Comparison of ENCODE assay signal across 23 cellular contexts in the genomic region with DNA sequence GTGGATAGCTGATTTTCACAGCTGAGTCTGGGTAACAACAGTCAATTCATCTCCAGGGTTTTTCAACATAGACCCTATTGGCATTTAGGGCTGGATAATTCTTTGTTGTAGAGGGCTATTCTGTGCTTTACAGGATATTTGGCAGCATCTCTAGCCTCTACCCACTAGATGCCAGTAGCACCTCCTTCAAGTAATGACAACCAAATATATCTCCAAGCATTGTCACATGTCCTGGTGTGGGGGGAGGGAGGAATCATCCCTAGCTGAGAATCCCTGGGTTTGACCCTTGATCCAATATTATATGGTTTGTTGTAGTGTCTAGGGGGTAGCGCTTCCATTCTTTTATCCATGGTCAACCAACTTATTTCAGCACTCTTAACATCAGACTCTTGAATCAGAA.
A peak's percentile ranks its signal among the peaks of the same experiment; 100 is the strongest.
DNase-seq lines count a peak whose midpoint lies in the region; ATAC-seq and TF ChIP-seq lines count a peak whose summit lies in the region.
"Had no signal": no experiment of that assay in that cellular context is flagged by ENCODE, and none has a peak within 500 bp of the region (broad histone marks: within the 10 kb centered on the region; RNA-seq: fewer than 3 reads in every experiment).

No MANE protein-coding gene starts in this region.

- no peaks in the 10 kb centered on the region for H3K79me2 ChIP-seq in PC-3 (ENCODE audit: low read length)

- ATAC-seq in PC-3 (no peak), foreskin keratinocyte (no peak), GM19397 (IDR thresholded peaks at IDR 0.05; ENCODE audit: unreplicated experiment) (no peak), GM18873 (IDR thresholded peaks at IDR 0.05; ENCODE audit: low FRiP score, unreplicated experiment) (no peak)
- no peak for ATAC-seq in stimulated activated naive CD8-positive, alpha-beta T cell treated with anti-CD3 and anti-CD28 coated beads, Interleukin-15, amount 100 ng/mL, for 72 hours
- ATAC-seq: body of pancreas had no signal

- H3K4me3 Mint-ChIP-seq in MCF 10A (ENCODE audit: unreplicated experiment), result no peak overlapping the region
- H3K4me3 Mint-ChIP-seq in stimulated activated naive CD8-positive, alpha-beta T cell treated with anti-CD3 and anti-CD28 coated beads, Interleukin-15, amount 100 ng/mL, for 72 hours, result no peak overlapping the region
- H3K4me3 Mint-ChIP-seq: CD14-positive monocyte; stimulated activated naive CD8-positive, alpha-beta T cell treated with anti-CD3 and anti-CD28 coated beads, Interleukin-15, Interleukin-2, amounts not matched to agents 100 ng/mL and 50 ng/mL, for 24 hours; type B pancreatic cell had no signal

- H3F3A ChIP-seq in PC-3 (ENCODE audit: low read length, unreplicated experiment), result no peaks in the 10 kb centered on the region

- H4K20me1 ChIP-seq in PC-3 (ENCODE audit: low read length), result no peaks in the 10 kb centered on the region

- TF ChIP-seq CTCF in MCF 10A (IDR thresholded peaks at IDR 0.05; ENCODE audit: unreplicated experiment) (peak; percentile 8), breast epithelium (IDR thresholded peaks at IDR 0.05) (no peak), PC-3 (conservative IDR thresholded peaks at IDR 0.05; ENCODE audit: low read depth, low read length) (peak; percentile 32), foreskin keratinocyte (conservative IDR thresholded peaks at IDR 0.05) (peak; percentile 24)

- peaks cover 3% of the 10 kb centered on the region for H3K27me3 Mint-ChIP-seq in MCF 10A (ENCODE audit: insufficient read depth, unreplicated experiment)
- H3K27me3 Mint-ChIP-seq in stimulated activated naive CD8-positive, alpha-beta T cell treated with anti-CD3 and anti-CD28 coated beads, Interleukin-15, amount 100 ng/mL, for 72 hours, result peaks cover 8% of the 10 kb centered on the region
- H3K27me3 Mint-ChIP-seq: stimulated activated naive CD8-positive, alpha-beta T cell treated with anti-CD3 and anti-CD28 coated beads, Interleukin-15, Interleukin-2, amounts not matched to agents 100 ng/mL and 50 ng/mL, for 24 hours had no signal

- no peaks in the 10 kb centered on the region for H3K4me1 ChIP-seq in breast epithelium
- no peaks in the 10 kb centered on the region for H3K4me1 ChIP-seq in PC-3 (ENCODE audit: insufficient read depth, low read length)
- no peaks in the 10 kb centered on the region for H3K4me1 ChIP-seq in foreskin keratinocyte
- H3K4me1 ChIP-seq: body of pancreas, colonic mucosa had no signal

- H3K9me3 Mint-ChIP-seq in MCF 10A (ENCODE audit: unreplicated experiment), result no peaks in the 10 kb centered on the region
- H3K9me3 Mint-ChIP-seq in stimulated activated naive CD8-positive, alpha-beta T cell treated with anti-CD3 and anti-CD28 coated beads, Interleukin-15, amount 100 ng/mL, for 72 hours, result no peaks in the 10 kb centered on the region
- H3K9me3 Mint-ChIP-seq: CD14-positive monocyte; stimulated activated naive CD8-positive, alpha-beta T cell treated with anti-CD3 and anti-CD28 coated beads, Interleukin-15, Interleukin-2, amounts not matched to agents 100 ng/mL and 50 ng/mL, for 24 hours; type B pancreatic cell had no signal

- no TSS peak for BruUV-seq in MCF 10A (replicated peaks; lab: Mats Ljungman, UMichigan)
- no TSS peak for BruUV-seq in PC-3 (replicated peaks; lab: Mats Ljungman, UMichigan)

- no peaks in the 10 kb centered on the region for H3K9me3 ChIP-seq in breast epithelium
- H3K9me3 ChIP-seq in PC-3 (ENCODE audit: low read length), result no peaks in the 10 kb centered on the region
- H3K9me3 ChIP-seq: body of pancreas, colonic mucosa, HAP-1 had no signal

- H3K9me2 ChIP-seq in PC-3 (replicated peaks; ENCODE audit: low read length), result no peaks in the 10 kb centered on the region

- intact Hi-C loops in MCF 10A (cut with micrococcal nuclease) (no loop called here), breast epithelium (cut with DNase I; ENCODE audit: low total_unique reads) (no loop called here), PC-3 (cut with micrococcal nuclease) (no loop called here)

- peaks cover 7% of the 10 kb centered on the region for H3K4me1 Mint-ChIP-seq in MCF 10A (ENCODE audit: insufficient read depth, unreplicated experiment)
- no peaks in the 10 kb centered on the region for H3K4me1 Mint-ChIP-seq in stimulated activated naive CD8-positive, alpha-beta T cell treated with anti-CD3 and anti-CD28 coated beads, Interleukin-15, amount 100 ng/mL, for 72 hours
- H3K4me1 Mint-ChIP-seq: CD14-positive monocyte had no signal

- CTCF ChIA-PET in MCF 10A (lab: Yijun Ruan, JAX), result interaction anchor here (1.1 to 2.3 kb wide), 2 partner anchors 11 to 31 kb away, joined by 5 to 7 read pairs; no protein-coding TSS in a partner anchor
- CTCF ChIA-PET in PC-3 (lab: Charles Lee), result no interaction called here

- no peak for DNase-seq in MCF 10A (ENCODE audit: unreplicated experiment)
- no peak for DNase-seq in breast epithelium (ENCODE audit: low spot score in 2 of 2)
- DNase-seq in PC-3, result peak; percentile 10
- DNase-seq in foreskin keratinocyte, result no peak
- DNase-seq in amygdala (lab: John Stamatoyannopoulos, UW), result no peak
- no peak for DNase-seq in stimulated activated naive CD8-positive, alpha-beta T cell treated with anti-CD3 and anti-CD28 coated beads, Interleukin-15, amount 100 ng/mL, for 72 hours
- DNase-seq: activated CD4-positive, alpha-beta T cell treated with anti-CD3 and anti-CD28 coated beads, Interleukin-2, amount 50 U/mL, for 48 hours; activated CD4-positive, CD25-positive, alpha-beta regulatory T cell; activated effector memory CD4-positive, alpha-beta T cell treated with anti-CD3 and anti-CD28 coated beads, Interleukin-2, amount 50 U/mL, for 16 hours; body of pancreas; colonic mucosa; occipital lobe; retina; RPMI8226; stimulated activated CD4-positive, alpha-beta T cell treated with anti-CD3 and anti-CD28 coated beads, Interleukin-12 subunit alpha, Interleukin-12 subunit beta, amount 100 ng/mL, for 4 hours; stimulated activated CD4-positive, alpha-beta T cell treated with anti-CD3 and anti-CD28 coated beads, Interleukin-4, amount 100 ng/mL, for 4 hours; T-helper 9 cell had no signal

- H3K36me3 Mint-ChIP-seq in MCF 10A (ENCODE audit: insufficient read depth, unreplicated experiment), result no peaks in the 10 kb centered on the region
- H3K36me3 Mint-ChIP-seq: CD14-positive monocyte, type B pancreatic cell had no signal

- TF ChIP-seq POLR2A in breast epithelium (IDR thresholded peaks at IDR 0.05), result no peak

- POLR2A ChIA-PET in MCF 10A (lab: Yijun Ruan, JAX), result no interaction called here
- POLR2A ChIA-PET in PC-3 (lab: Charles Lee; ENCODE audit: unreplicated experiment), result no interaction called here

- H3K27ac Mint-ChIP-seq in MCF 10A (ENCODE audit: low read depth, unreplicated experiment), result no peak overlapping the region
- no peak overlapping the region for H3K27ac Mint-ChIP-seq in stimulated activated naive CD8-positive, alpha-beta T cell treated with anti-CD3 and anti-CD28 coated beads, Interleukin-15, amount 100 ng/mL, for 72 hours
- H3K27ac Mint-ChIP-seq: stimulated activated naive CD8-positive, alpha-beta T cell treated with anti-CD3 and anti-CD28 coated beads, Interleukin-15, Interleukin-2, amounts not matched to agents 100 ng/mL and 50 ng/mL, for 24 hours; type B pancreatic cell had no signal

- H3K36me3 ChIP-seq in breast epithelium (no peaks in the 10 kb centered on the region), PC-3 (ENCODE audit: low read depth, low read length) (no peaks in the 10 kb centered on the region)
- H3K36me3 ChIP-seq: colonic mucosa, HAP-1 had no signal

- no peak overlapping the region for H3K4me2 ChIP-seq in PC-3 (ENCODE audit: low read length)

- H2AFZ ChIP-seq in PC-3 (ENCODE audit: low read length), result no peak overlapping the region

- H3K9ac ChIP-seq in PC-3 (ENCODE audit: low read length), result no peak overlapping the region

- no peaks in the 10 kb centered on the region for H3K27me3 ChIP-seq in breast epithelium
- H3K27me3 ChIP-seq in PC-3 (ENCODE audit: low read length), result peaks cover under 1% of the 10 kb centered on the region
- H3K27me3 ChIP-seq in foreskin keratinocyte, result no peaks in the 10 kb centered on the region
- H3K27me3 ChIP-seq: body of pancreas, colonic mucosa had no signal

- H3K27ac ChIP-seq in breast epithelium (no peak overlapping the region), PC-3 (ENCODE audit: low read length) (no peak overlapping the region), foreskin keratinocyte (no peak overlapping the region)
- H3K27ac ChIP-seq: body of pancreas, colonic mucosa had no signal

- H3K4me3 ChIP-seq in breast epithelium (no peak overlapping the region), PC-3 (ENCODE audit: low read length) (no peak overlapping the region)
- H3K4me3 ChIP-seq: body of pancreas, colonic mucosa, HAP-1 had no signal

Comparison
In these comparisons a context has a peak if more than half of its experiments do, and no peak if none do; other contexts are left out.
1. CTCF ChIP-seq: peak in MCF 10A (single experiment), PC-3 (single experiment) and foreskin keratinocyte (single experiment); none in breast epithelium (0 of 3).